In genomic region chr2:117726747-117727146, GRCh38 we compare ENCODE assay signal across 16 cellular contexts.
DNase-seq lines count a peak whose midpoint lies in the region; ATAC-seq and TF ChIP-seq lines count a peak whose summit lies in the region.
"Had no signal": no experiment of that assay in that cellular context is flagged by ENCODE, and none has a peak within 500 bp of the region (broad histone marks: within the 10 kb centered on the region; RNA-seq: fewer than 3 reads in every experiment).

No MANE protein-coding gene starts in this region.

- intact Hi-C loops in naive thymus-derived CD4-positive, alpha-beta T cell (cut with micrococcal nuclease) = no loop called here

- H3K9me3 ChIP-seq in tibial nerve = peaks cover 0 to 10% (median 0%) of the 10 kb centered on the region in 4 donors
- H3K9me3 ChIP-seq in naive thymus-derived CD4-positive, alpha-beta T cell (ENCODE audit: control insufficient read depth in 2 of 3, low read length in 3 of 3) = no peaks in the 10 kb centered on the region
- H3K9me3 ChIP-seq: Caco-2 had no signal

- in situ Hi-C loops in SK-MEL-5 (cut with HindIII; ENCODE audit: low pct_unique_long_range_greater_than_20kb, low sequenced_read_pairs) = no loop called here

- peak in 1 of 2 donors; percentile 58 for TF ChIP-seq EP300 in tibial nerve (IDR thresholded peaks at IDR 0.05)

- H3K27me3 ChIP-seq in tibial nerve = no peaks in the 10 kb centered on the region
- no peaks in the 10 kb centered on the region for H3K27me3 ChIP-seq in naive thymus-derived CD4-positive, alpha-beta T cell (ENCODE audit: control insufficient read depth in 2 of 2, insufficient read depth in 2 of 2, low read length in 2 of 2)

- ATAC-seq in naive thymus-derived CD4-positive, alpha-beta T cell = no peak
- ATAC-seq in GM21717 (IDR thresholded peaks at IDR 0.05; ENCODE audit: unreplicated experiment) = no peak
- ATAC-seq: GM23338, HCT116 had no signal

- no peak overlapping the region for H3K4me3 Mint-ChIP-seq in naive thymus-derived CD4-positive, alpha-beta T cell
- H3K4me3 Mint-ChIP-seq: CD4-positive, alpha-beta memory T cell; GM23338; H9 had no signal

- no peaks in the 10 kb centered on the region for H3K36me3 ChIP-seq in tibial nerve
- no peaks in the 10 kb centered on the region for H3K36me3 ChIP-seq in naive thymus-derived CD4-positive, alpha-beta T cell (ENCODE audit: control insufficient read depth in 2 of 3, insufficient read depth in 3 of 3, low read length in 3 of 3)

- peaks cover 0 to 5% (median 2%) of the 10 kb centered on the region in 11 donors for H3K9me3 Mint-ChIP-seq in naive thymus-derived CD4-positive, alpha-beta T cell

- no peaks in the 10 kb centered on the region for H3K36me3 Mint-ChIP-seq in naive thymus-derived CD4-positive, alpha-beta T cell
- H3K36me3 Mint-ChIP-seq: CD4-positive, alpha-beta memory T cell had no signal

- POLR2A ChIA-PET in naive thymus-derived CD4-positive, alpha-beta T cell (lab: Charles Lee) = no interaction called here

- TF ChIP-seq POLR2A in tibial nerve (IDR thresholded peaks at IDR 0.05) = no peak

- H3K4me1 ChIP-seq in tibial nerve = no peaks in the 10 kb centered on the region
- no peaks in the 10 kb centered on the region for H3K4me1 ChIP-seq in naive thymus-derived CD4-positive, alpha-beta T cell (ENCODE audit: control insufficient read depth in 2 of 2, insufficient read depth in 2 of 2, low read length in 2 of 2)
- H3K4me1 ChIP-seq: Caco-2 had no signal

- 37 to 65% methylated on average over 5 of the region's 5 CpGs for WGBS in tibial nerve, 2 donors

- H3K4me3 ChIP-seq in retinal pigment epithelial cell (ENCODE audit: low read length) (no peak overlapping the region), tibial nerve (no peak overlapping the region)
- no peak overlapping the region for H3K4me3 ChIP-seq in naive thymus-derived CD4-positive, alpha-beta T cell (ENCODE audit: low read length)
- H3K4me3 ChIP-seq: GM23338 had no signal

- H3K27me3 Mint-ChIP-seq in naive thymus-derived CD4-positive, alpha-beta T cell = peaks cover 0 to 16% (median 0%) of the 10 kb centered on the region in 5 donors
- H3K27me3 Mint-ChIP-seq: CD4-positive, alpha-beta memory T cell had no signal

- DNase-seq in SK-MEL-5 (ENCODE audit: low read depth, low spot score) = peak; percentile 55
- peak; percentile 35 for DNase-seq in foreskin melanocyte
- peak; percentile 25 for DNase-seq in retinal pigment epithelial cell (ENCODE audit: low read depth)
- no peak for DNase-seq in tibial nerve (ENCODE audit: low spot score in 2 of 2)
- no peak for DNase-seq in naive thymus-derived CD4-positive, alpha-beta T cell
- DNase-seq in stimulated activated naive CD4-positive, alpha-beta T cell treated with Interleukin-2 at 50 U/mL for 16 hours (lab: John Stamatoyannopoulos, UW) = no peak
- DNase-seq in germinal center (ENCODE audit: low spot score) = no peak
- DNase-seq: C1 segment of cervical spinal cord; Caco-2; CD4-positive, alpha-beta memory T cell; DMS153; DND-41; H9 had no signal

- CTCF ChIA-PET in naive thymus-derived CD4-positive, alpha-beta T cell (lab: Charles Lee) = no interaction called here

- H3K4me1 Mint-ChIP-seq in naive thymus-derived CD4-positive, alpha-beta T cell = peaks cover 0 to 7% (median 0%) of the 10 kb centered on the region in 7 donors
- H3K4me1 Mint-ChIP-seq: GM23338, H9 had no signal

- no peak overlapping the region for H3K27ac Mint-ChIP-seq in naive thymus-derived CD4-positive, alpha-beta T cell
- H3K27ac Mint-ChIP-seq: CD4-positive, alpha-beta memory T cell; GM23338; H9 had no signal

- TF ChIP-seq CTCF in retinal pigment epithelial cell (conservative IDR thresholded peaks at IDR 0.05; ENCODE audit: low read depth, low read length) (no peak), tibial nerve (IDR thresholded peaks at IDR 0.05) (no peak)

- peak overlapping the region in 3 of 4 donors; percentile 7 to 82 (median 42) for H3K27ac ChIP-seq in tibial nerve
- no peak overlapping the region for H3K27ac ChIP-seq in naive thymus-derived CD4-positive, alpha-beta T cell (ENCODE audit: low read depth, low read length)

Comparison
In these comparisons a context has a peak if more than half of its experiments do, and no peak if none do; other contexts are left out.
1. DNase-seq: peak in SK-MEL-5 (single experiment), foreskin melanocyte (single experiment) and retinal pigment epithelial cell (single experiment); none in tibial nerve (0 of 2), naive thymus-derived CD4-positive, alpha-beta T cell (0 of 9), stimulated activated naive CD4-positive, alpha-beta T cell treated with Interleukin-2 at 50 U/mL for 16 hours (single experiment) and germinal center (single experiment).